Comparison of ENCODE assay signal across 19 cellular contexts in genomic region chr11:14480716-14481115, GRCh38. TPM values are rescaled to one million over a fixed set of nuclear protein-coding genes. Genes with fewer than 3 reads are reported as not detected.
DNase-seq lines count a peak whose midpoint lies in the region; ATAC-seq and TF ChIP-seq lines count a peak whose summit lies in the region.
"Had no signal": no experiment of that assay in that cellular context is flagged by ENCODE, and none has a peak within 500 bp of the region (broad histone marks: within the 10 kb centered on the region; RNA-seq: fewer than 3 reads in every experiment).

No MANE protein-coding gene starts in this region.

- H3K36me3 Mint-ChIP-seq in activated naive CD4-positive, alpha-beta T cell treated with anti-CD3 and anti-CD28 coated beads, Interleukin-2, amount 50 U/mL, for 24 hours, result peaks cover 15% of the 10 kb centered on the region
- peaks cover 7% of the 10 kb centered on the region for H3K36me3 Mint-ChIP-seq in activated naive CD8-positive, alpha-beta T cell
- peaks cover 59% of the 10 kb centered on the region for H3K36me3 Mint-ChIP-seq in osteocyte (ENCODE audit: unreplicated experiment)
- peaks cover 6% of the 10 kb centered on the region for H3K36me3 Mint-ChIP-seq in T-helper 17 cell (ENCODE audit: low read depth)

- ATAC-seq in T-helper 17 cell, result no peak
- ATAC-seq: Right ventricle myocardium inferior had no signal

- peak overlapping the region; percentile 87 for H3K27ac Mint-ChIP-seq in activated naive CD4-positive, alpha-beta T cell treated with anti-CD3 and anti-CD28 coated beads, Interleukin-2, amount 50 U/mL, for 24 hours
- peak overlapping the region; percentile 77 for H3K27ac Mint-ChIP-seq in activated naive CD8-positive, alpha-beta T cell
- H3K27ac Mint-ChIP-seq in osteocyte (ENCODE audit: unreplicated experiment) (peak overlapping the region; percentile 14), T-helper 17 cell (no peak overlapping the region)
- H3K27ac Mint-ChIP-seq: activated CD4-positive, alpha-beta T cell treated with anti-CD3 and anti-CD28 coated beads, Interleukin-2, amount 10 ng/mL, durations not matched to agents 7 days and 5 days had no signal

- no peak for DNase-seq in activated naive CD4-positive, alpha-beta T cell treated with Interleukin-2 at 50 U/mL for 16 hours
- DNase-seq in MV-4-11 (lab: John Stamatoyannopoulos, UW), result peak; percentile 42
- no peak for DNase-seq in osteocyte (ENCODE audit: extremely low spot score, unreplicated experiment)
- DNase-seq in NCI-H2196 (lab: John Stamatoyannopoulos, UW; ENCODE audit: unreplicated experiment), result no peak
- no peak for DNase-seq in T-helper 17 cell
- DNase-seq in SW 1271 (lab: John Stamatoyannopoulos, UW), result no peak
- DNase-seq: activated CD4-positive, alpha-beta T cell treated with anti-CD3 and anti-CD28 coated beads, Interleukin-2, amount 10 ng/mL, durations not matched to agents 7 days and 5 days; dermis blood vessel endothelial cell; foreskin melanocyte; HCEC 1CT; Kasumi-1; NCI-H1105 treated with DMSO at 0.1 percent for 48 hours; NCI-H2081; NCI-H510A treated with DMSO at 0.1 percent for 48 hours; stimulated activated naive CD4-positive, alpha-beta T cell treated with Interleukin-2 at 50 U/mL for 16 hours; transverse colon had no signal

- no peak for TF ChIP-seq CTCF in osteocyte (IDR thresholded peaks at IDR 0.05)

- H3K9me3 ChIP-seq in T-helper 17 cell (ENCODE audit: control insufficient read depth, low read length, poor library complexity, severe bottlenecking), result no peaks in the 10 kb centered on the region
- H3K9me3 ChIP-seq: transverse colon had no signal

- peak overlapping the region; percentile 51 for H3K4me3 Mint-ChIP-seq in activated naive CD4-positive, alpha-beta T cell treated with anti-CD3 and anti-CD28 coated beads, Interleukin-2, amount 50 U/mL, for 24 hours
- H3K4me3 Mint-ChIP-seq in activated naive CD8-positive, alpha-beta T cell, result no peak overlapping the region
- no peak overlapping the region for H3K4me3 Mint-ChIP-seq in osteocyte (ENCODE audit: unreplicated experiment)
- H3K4me3 Mint-ChIP-seq in T-helper 17 cell, result no peak overlapping the region
- H3K4me3 Mint-ChIP-seq: activated CD4-positive, alpha-beta T cell treated with anti-CD3 and anti-CD28 coated beads, Interleukin-2, amount 10 ng/mL, durations not matched to agents 7 days and 5 days had no signal

- no peaks in the 10 kb centered on the region for H3K27me3 Mint-ChIP-seq in activated naive CD4-positive, alpha-beta T cell treated with anti-CD3 and anti-CD28 coated beads, Interleukin-2, amount 50 U/mL, for 24 hours
- H3K27me3 Mint-ChIP-seq in activated naive CD8-positive, alpha-beta T cell, result no peaks in the 10 kb centered on the region
- no peaks in the 10 kb centered on the region for H3K27me3 Mint-ChIP-seq in osteocyte (ENCODE audit: unreplicated experiment)
- no peaks in the 10 kb centered on the region for H3K27me3 Mint-ChIP-seq in T-helper 17 cell
- H3K27me3 Mint-ChIP-seq: activated CD4-positive, alpha-beta T cell treated with anti-CD3 and anti-CD28 coated beads, Interleukin-2, amount 10 ng/mL, durations not matched to agents 7 days and 5 days had no signal

- peaks cover 28% of the 10 kb centered on the region for H3K4me1 Mint-ChIP-seq in activated naive CD4-positive, alpha-beta T cell treated with anti-CD3 and anti-CD28 coated beads, Interleukin-2, amount 50 U/mL, for 24 hours
- peaks cover 20% of the 10 kb centered on the region for H3K4me1 Mint-ChIP-seq in activated naive CD8-positive, alpha-beta T cell (ENCODE audit: low read depth)
- H3K4me1 Mint-ChIP-seq in osteocyte (ENCODE audit: unreplicated experiment), result no peaks in the 10 kb centered on the region
- H3K4me1 Mint-ChIP-seq in T-helper 17 cell, result peaks cover 9% of the 10 kb centered on the region

- H3K9me3 Mint-ChIP-seq in activated naive CD4-positive, alpha-beta T cell treated with anti-CD3 and anti-CD28 coated beads, Interleukin-2, amount 50 U/mL, for 24 hours, result no peaks in the 10 kb centered on the region
- no peaks in the 10 kb centered on the region for H3K9me3 Mint-ChIP-seq in activated naive CD8-positive, alpha-beta T cell (ENCODE audit: low read depth)
- H3K9me3 Mint-ChIP-seq in osteocyte (ENCODE audit: unreplicated experiment), result no peaks in the 10 kb centered on the region
- H3K9me3 Mint-ChIP-seq: activated CD4-positive, alpha-beta T cell treated with anti-CD3 and anti-CD28 coated beads, Interleukin-2, amount 10 ng/mL, durations not matched to agents 7 days and 5 days had no signal

RNA-seq across cellular contexts. Expression of gene COPB1, which starts 18.9 kb away (rescaled TPM):
- 135 TPM in 2 replicates for total RNA-seq in osteocyte
- 10 to 100 TPM; 59.5 to 74.2 TPM for total RNA-seq in T-helper 17 cell

RNA-seq across cellular contexts. Expression of gene PSMA1, which starts 39.5 kb away (rescaled TPM):
- total RNA-seq in osteocyte, result 116 and 117 TPM in 2 replicates
- total RNA-seq in T-helper 17 cell, result 100 to 1,000 TPM; 140 to 166 TPM
